Comparison of ENCODE assay signal across 24 cellular contexts in genomic region chr14:86954623-86955022, GRCh38.
"Had no signal": no experiment of that assay in that cellular context is flagged by ENCODE, and none has a peak within 500 bp of the region (broad histone marks: within the 10 kb centered on the region; RNA-seq: fewer than 3 reads in every experiment).

No MANE protein-coding gene starts in this region.

- H3K27me3 ChIP-seq: esophagus squamous epithelium, neural progenitor cell, sigmoid colon, spleen, tibial nerve, upper lobe of left lung had no signal

- ATAC-seq: effector memory CD8-positive, alpha-beta T cell; left ventricle myocardium superior; lower lobe of right lung; mucosa of descending colon; right cardiac atrium; stimulated activated naive B cell treated with anti-CD40 and anti-IgM and Interleukin-4, amounts not matched to agents 10 μg/mL and 1 μg/mL and 100 μg/mL, for 72 hours had no signal

- H3K27ac Mint-ChIP-seq: effector memory CD8-positive, alpha-beta T cell; memory B cell; mesothelial cell of epicardium; naive B cell; neural progenitor cell; stimulated activated naive B cell treated with anti-CD40 and anti-IgM and Interleukin-4, amounts not matched to agents 10 μg/mL and 1 μg/mL and 100 μg/mL, for 72 hours; stimulated activated naive CD8-positive, alpha-beta T cell treated with anti-CD3 and anti-CD28 coated beads, Interleukin-15, Interleukin-2, amounts not matched to agents 100 ng/mL and 50 ng/mL, for 24 hours had no signal

- DNase-seq: dermis blood vessel endothelial cell; effector memory CD8-positive, alpha-beta T cell; erythroblast; esophagus squamous epithelium; head of caudate nucleus; left ventricle myocardium superior; lower lobe of right lung; mucosa of descending colon; naive B cell; right cardiac atrium; sigmoid colon; spleen; stimulated activated naive B cell treated with anti-CD40 and anti-IgM and Interleukin-4, amounts not matched to agents 10 μg/mL and 1 μg/mL and 100 μg/mL, for 72 hours; upper lobe of left lung had no signal

- H3K4me3 ChIP-seq: coronary artery, esophagus squamous epithelium, lower lobe of right lung, mucosa of descending colon, neural progenitor cell, prostate gland, sigmoid colon, spleen, thoracic aorta, tibial nerve, upper lobe of left lung had no signal

- H3K4me2 ChIP-seq: neural progenitor cell had no signal

- H3K9me3 Mint-ChIP-seq: neural progenitor cell had no signal

- H3K27ac ChIP-seq: coronary artery, esophagus squamous epithelium, lower lobe of right lung, neural progenitor cell, parathyroid adenoma, prostate gland, sigmoid colon, spleen, thoracic aorta, tibial nerve, upper lobe of left lung had no signal

- H3K36me3 ChIP-seq: esophagus squamous epithelium, lower lobe of right lung, neural progenitor cell, prostate gland, sigmoid colon, spleen, thoracic aorta, tibial nerve, upper lobe of left lung had no signal

- H3K9me3 ChIP-seq: esophagus squamous epithelium, lower lobe of right lung, prostate gland, sigmoid colon, thoracic aorta, tibial nerve, upper lobe of left lung had no signal

- H3K79me2 ChIP-seq: parathyroid adenoma had no signal

- H3K36me3 Mint-ChIP-seq: memory B cell; mesothelial cell of epicardium; naive B cell; neural progenitor cell; stimulated activated naive B cell treated with anti-CD40 and anti-IgM and Interleukin-4, amounts not matched to agents 10 μg/mL and 1 μg/mL and 100 μg/mL, for 72 hours had no signal

- H3K4me3 Mint-ChIP-seq: effector memory CD8-positive, alpha-beta T cell; memory B cell; mesothelial cell of epicardium; naive B cell; nephron; neural progenitor cell; stimulated activated naive B cell treated with anti-CD40 and anti-IgM and Interleukin-4, amounts not matched to agents 10 μg/mL and 1 μg/mL and 100 μg/mL, for 72 hours; stimulated activated naive CD8-positive, alpha-beta T cell treated with anti-CD3 and anti-CD28 coated beads, Interleukin-15, Interleukin-2, amounts not matched to agents 100 ng/mL and 50 ng/mL, for 24 hours had no signal

- H3K27me3 Mint-ChIP-seq: effector memory CD8-positive, alpha-beta T cell; memory B cell; naive B cell; stimulated activated naive B cell treated with anti-CD40 and anti-IgM and Interleukin-4, amounts not matched to agents 10 μg/mL and 1 μg/mL and 100 μg/mL, for 72 hours; stimulated activated naive CD8-positive, alpha-beta T cell treated with anti-CD3 and anti-CD28 coated beads, Interleukin-15, Interleukin-2, amounts not matched to agents 100 ng/mL and 50 ng/mL, for 24 hours had no signal

- H2AFZ ChIP-seq: neural progenitor cell, parathyroid adenoma had no signal

- H3K4me1 Mint-ChIP-seq: memory B cell; naive B cell; stimulated activated naive B cell treated with anti-CD40 and anti-IgM and Interleukin-4, amounts not matched to agents 10 μg/mL and 1 μg/mL and 100 μg/mL, for 72 hours had no signal

- H3K4me1 ChIP-seq: esophagus squamous epithelium, lower lobe of right lung, neural progenitor cell, parathyroid adenoma, prostate gland, sigmoid colon, spleen, tibial nerve, upper lobe of left lung had no signal

- H3K9ac ChIP-seq: neural progenitor cell, parathyroid adenoma had no signal
